1 cellular context compared by ENCODE assay signal in genomic region chr5:38932854-38933408, GRCh38.
TF ChIP-seq lines count a peak whose summit lies in the region.

No MANE protein-coding gene starts in this region.

TF ChIP-seq in GM23338, 12 proteins besides CTCF, POLR2A, EP300 and RAD21 (continued from another document):
- TF ChIP-seq REST (IDR thresholded peaks at IDR 0.05; ENCODE audit: unreplicated experiment) (no peak), EZH2 (IDR thresholded peaks at IDR 0.05; ENCODE audit: low read depth, unreplicated experiment) (no peak), EZH2phosphoT487 (IDR thresholded peaks at IDR 0.05; ENCODE audit: unreplicated experiment) (no peak), ZNF331 (CRISPR knock-in tag; IDR thresholded peaks at IDR 0.05; ENCODE audit: low read depth) (no peak), ZNF114 (CRISPR knock-in tag; IDR thresholded peaks at IDR 0.05) (no peak), NANOG (IDR thresholded peaks at IDR 0.05; ENCODE audit: borderline replicate concordance) (no peak)
